ENCODE assay signal across 16 cellular contexts in genomic region chr7:76071316-76072242, GRCh38. TPM values are rescaled to one million over a fixed set of nuclear protein-coding genes. Genes with fewer than 3 reads are reported as not detected.
DNase-seq lines count a peak whose midpoint lies in the region; ATAC-seq and TF ChIP-seq lines count a peak whose summit lies in the region.
"Had no signal": no experiment of that assay in that cellular context is flagged by ENCODE, and none has a peak within 500 bp of the region (broad histone marks: within the 10 kb centered on the region; RNA-seq: fewer than 3 reads in every experiment).

No MANE protein-coding gene starts in this region.

- ATAC-seq in mucosa of descending colon: peak; percentile 10
- ATAC-seq: activated naive CD4-positive, alpha-beta T cell treated with anti-CD3 and anti-CD28 coated beads, Interleukin-2, amount 50 U/mL, for 72 hours; CD8-positive, alpha-beta T cell had no signal

- WGBS in transverse colon (ENCODE audit: low coverage in 1 of 2), 2 donors: 74 to 91% methylated on average over 5 to 31 of the region's 47 CpGs

- no peaks in the 10 kb centered on the region for H3K27me3 ChIP-seq in transverse colon

- no peaks in the 10 kb centered on the region for H3K36me3 ChIP-seq in mucosa of descending colon (ENCODE audit: low read depth)
- H3K36me3 ChIP-seq in transverse colon: peaks cover 0 to 9% (median 2%) of the 10 kb centered on the region in 4 donors

- no peak for TF ChIP-seq EP300 in transverse colon (IDR thresholded peaks at IDR 0.05; ENCODE audit: low read depth)

- peaks cover 2% of the 10 kb centered on the region for H3K4me1 ChIP-seq in mucosa of descending colon (ENCODE audit: low read depth)
- peaks cover 7 to 19% (median 9%) of the 10 kb centered on the region in 4 donors for H3K4me1 ChIP-seq in transverse colon

- no peak overlapping the region for H3K4me3 ChIP-seq in fibroblast of villous mesenchyme (ENCODE audit: low read depth, low read length)
- H3K4me3 ChIP-seq in mucosa of descending colon: no peak overlapping the region
- H3K4me3 ChIP-seq in transverse colon: no peak overlapping the region
- H3K4me3 ChIP-seq: prostate gland had no signal

- peak overlapping the region; percentile 85; the same call in 1 of the 2 replicates for H3K27ac ChIP-seq in VCaP
- H3K27ac ChIP-seq in transverse colon: peak overlapping the region; percentile 73 to 84 (median 80)
- H3K27ac ChIP-seq: prostate gland had no signal

- TF ChIP-seq CTCF in VCaP (conservative IDR thresholded peaks at IDR 0.05) (no peak), fibroblast of villous mesenchyme (IDR thresholded peaks at IDR 0.05; ENCODE audit: insufficient read depth, low read depth, low read length) (no peak), mucosa of descending colon (IDR thresholded peaks at IDR 0.05) (no peak), transverse colon (IDR thresholded peaks at IDR 0.05) (no peak)

- H3K9me3 ChIP-seq in mucosa of descending colon (no peaks in the 10 kb centered on the region), transverse colon (no peaks in the 10 kb centered on the region)
- H3K9me3 ChIP-seq: prostate gland had no signal

- intact Hi-C loops in mucosa of descending colon (cut with DNase I, micrococcal nuclease) (no loop called here), transverse colon (cut with DNase I; ENCODE audit: low total_unique reads) (no loop called here)

- in situ Hi-C loops in transverse colon (cut with MboI; ENCODE audit: low pct_ligation_motif_present in 1 of 4, low pct_unique_long_range_greater_than_20kb in 1 of 4, low sequenced_read_pairs in 3 of 4): no loop called here

- TF ChIP-seq POLR2A in transverse colon (IDR thresholded peaks at IDR 0.05): no peak

- DNase-seq in fibroblast of villous mesenchyme (ENCODE audit: low read depth) (peak; percentile 78), mucosa of descending colon (no peak), transverse colon (peak; percentile 47), SIG-M5 treated with dmso at 0.1 percent for 504 hours (lab: John Stamatoyannopoulos, UW; ENCODE audit: unreplicated experiment) (no peak), T1000 (lab: John Stamatoyannopoulos, UW) (no peak)
- DNase-seq in activated CD4-positive, alpha-beta T cell treated with anti-CD3 and anti-CD28 coated beads for 48 hours: no peak
- DNase-seq: activated CD4-positive, alpha-beta T cell treated with anti-CD3 and anti-CD28 coated beads for 1 hour; CD8-positive, alpha-beta T cell; cerebellar nuclear complex; NCI-H1048; NCI-H446 treated with DMSO at 0.1 percent for 48 hours; stimulated activated CD4-positive, alpha-beta T cell treated with anti-CD3 and anti-CD28 coated beads, Interleukin-1b, Interleukin-23, amount 100 ng/mL, for 48 hours; stimulated activated CD8-positive, alpha-beta memory T cell treated with anti-CD3 and anti-CD28 coated beads, Interleukin-4, amount 100 ng/mL, for 48 hours had no signal

RNA-seq across cellular contexts. Expression of gene MDH2, which starts 23.7 kb away (rescaled TPM):
- total RNA-seq in fibroblast of villous mesenchyme: 35.8 and 47.4 TPM in 2 replicates
- total RNA-seq in mucosa of descending colon: 100 to 1,000 TPM; 170 to 280 (median 246) TPM
- total RNA-seq in transverse colon: 100 to 1,000 TPM; 144 to 308 (median 152) TPM

RNA-seq across cellular contexts. Expression of gene STYXL1, which starts 23.8 kb away (rescaled TPM):
- total RNA-seq in fibroblast of villous mesenchyme (31.2 and 35.4 TPM in 2 replicates), mucosa of descending colon (10 to 100 TPM; 31.1 to 36.0 (median 33.7) TPM), transverse colon (10 to 100 TPM in 2 of 4 donors, 1 to 10 TPM in 2; 3.4 to 51.9 (median 20.9) TPM)

Comparison
In these comparisons a context has a peak if more than half of its experiments do, and no peak if none do; other contexts are left out.
1. DNase-seq: peak in fibroblast of villous mesenchyme (single experiment) and transverse colon (single experiment); none in mucosa of descending colon (0 of 3), activated CD4-positive, alpha-beta T cell treated with anti-CD3 and anti-CD28 coated beads for 48 hours (single experiment), SIG-M5 treated with dmso at 0.1 percent for 504 hours (single experiment) and T1000 (single experiment).